In genomic region chr2:201152517-201152916, GRCh38 we compare ENCODE assay signal across 2 cellular contexts.
TF ChIP-seq lines count a peak whose summit lies in the region.

No MANE protein-coding gene starts in this region.

TF ChIP-seq in SK-N-SH, 30 proteins besides CTCF, POLR2A, EP300 and RAD21 (continued from another document):
- no peak for TF ChIP-seq TEAD4 (IDR thresholded peaks at IDR 0.05; ENCODE audit: borderline replicate concordance, insufficient read depth)
- TF ChIP-seq PBX3 (IDR thresholded peaks at IDR 0.05), result no peak
- no peak for TF ChIP-seq ELF1 (IDR thresholded peaks at IDR 0.05)
- TF ChIP-seq FOXJ3 (CRISPR knock-in tag; IDR thresholded peaks at IDR 0.05), result no peak
- no peak for TF ChIP-seq RFX5 (IDR thresholded peaks at IDR 0.05; ENCODE audit: low read length)
- TF ChIP-seq USF2 (IDR thresholded peaks at IDR 0.05; ENCODE audit: borderline replicate concordance, low read depth, low read length), result no peak
- no peak for TF ChIP-seq RCOR1 (IDR thresholded peaks at IDR 0.05; ENCODE audit: low read length)
- TF ChIP-seq TAF1 (IDR thresholded peaks at IDR 0.05; ENCODE audit: borderline replicate concordance, low read depth, low read length), result no peak
- TF ChIP-seq TCF12 (IDR thresholded peaks at IDR 0.05), result no peak
- TF ChIP-seq ZBTB33 (IDR thresholded peaks at IDR 0.05; ENCODE audit: borderline replicate concordance, low read depth), result no peak
- no peak for TF ChIP-seq REST (IDR thresholded peaks at IDR 0.05; ENCODE audit: low read depth, low read length)
- no peak for TF ChIP-seq MAX (IDR thresholded peaks at IDR 0.05; ENCODE audit: low read depth)
- no peak for TF ChIP-seq MEF2A (IDR thresholded peaks at IDR 0.05; ENCODE audit: borderline replicate concordance, low read depth)

TF ChIP-seq in SK-N-SH treated with all-trans-retinoic acid at 6 μM for 48 hours, 23 proteins besides CTCF, POLR2A, EP300 and RAD21:
- TF ChIP-seq CSRNP3 (CRISPR knock-in tag; IDR thresholded peaks at IDR 0.05) (no peak), ZC3H10 (CRISPR knock-in tag; IDR thresholded peaks at IDR 0.05) (no peak), CSDC2 (CRISPR knock-in tag; IDR thresholded peaks at IDR 0.05) (no peak), ZNF70 (CRISPR knock-in tag; IDR thresholded peaks at IDR 0.05) (no peak), ZNF565 (CRISPR knock-in tag; conservative IDR thresholded peaks at IDR 0.05; ENCODE audit: low read depth) (no peak), ZFP30 (CRISPR knock-in tag; IDR thresholded peaks at IDR 0.05) (no peak)
